In the genomic region with DNA sequence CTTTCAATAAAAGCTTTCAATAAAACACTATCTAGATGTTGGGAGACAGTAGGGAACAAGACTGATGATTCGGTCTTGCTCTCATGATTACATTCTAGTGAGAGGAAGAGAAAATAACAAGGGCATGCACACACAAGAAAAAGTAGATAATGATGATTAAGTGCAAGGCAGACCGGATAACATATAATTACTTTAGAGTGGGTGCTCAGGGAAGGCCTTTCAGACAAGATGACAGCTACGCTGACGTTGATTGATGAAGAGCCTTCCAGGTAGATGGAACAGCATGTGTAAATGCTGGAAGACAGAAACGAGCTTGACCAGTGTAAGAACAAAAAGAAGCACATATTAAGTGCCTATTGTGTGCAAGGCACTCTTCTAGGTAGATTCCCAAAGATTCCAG, we compare ENCODE assay signal across 15 cellular contexts.
"Had no signal": no experiment of that assay in that cellular context is flagged by ENCODE, and none has a peak within 500 bp of the region (broad histone marks: within the 10 kb centered on the region; RNA-seq: fewer than 3 reads in every experiment).

No MANE protein-coding gene starts in this region.

- H3K27ac Mint-ChIP-seq: activated CD4-positive, alpha-beta memory T cell treated with anti-CD3 and anti-CD28 coated beads for 36 hours; activated naive CD8-positive, alpha-beta T cell treated with anti-CD3 and anti-CD28 coated beads, Interleukin-2, amount 10 ng/mL, durations not matched to agents 7 days and 5 days; endodermal cell; naive B cell; stimulated activated naive CD8-positive, alpha-beta T cell treated with anti-CD3 and anti-CD28 coated beads, Interleukin-15, amount 100 ng/mL, for 72 hours had no signal

- H3K4me3 Mint-ChIP-seq: activated CD4-positive, alpha-beta memory T cell treated with anti-CD3 and anti-CD28 coated beads for 36 hours; activated naive CD8-positive, alpha-beta T cell treated with anti-CD3 and anti-CD28 coated beads, Interleukin-2, amount 10 ng/mL, durations not matched to agents 7 days and 5 days; endodermal cell; immature natural killer cell; naive B cell; stimulated activated naive CD8-positive, alpha-beta T cell treated with anti-CD3 and anti-CD28 coated beads, Interleukin-15, amount 100 ng/mL, for 72 hours had no signal

- H3K27ac ChIP-seq: parathyroid adenoma had no signal

- DNase-seq: activated CD4-positive, alpha-beta memory T cell treated with anti-CD3 and anti-CD28 coated beads for 36 hours; activated gamma-delta T cell treated with Interleukin-2 at 50 U/mL for 16 hours; activated naive CD8-positive, alpha-beta T cell treated with anti-CD3 and anti-CD28 coated beads, Interleukin-2, amount 10 ng/mL, durations not matched to agents 7 days and 5 days; activated T-cell treated with anti-CD3 and anti-CD28 coated beads, Interleukin-2, amount 50 U/mL, for 48 hours; anterior cingulate cortex; endodermal cell; immature natural killer cell; left cardiac atrium; naive B cell; stimulated activated CD4-positive, alpha-beta T cell treated with anti-CD3 and anti-CD28 coated beads, Interleukin-15, amount 100 ng/mL, for 24 hours; stimulated activated CD4-positive, alpha-beta T cell treated with anti-CD3 and anti-CD28 coated beads, Interleukin-4, amount 100 ng/mL, for 24 hours; stimulated activated naive CD8-positive, alpha-beta T cell treated with anti-CD3 and anti-CD28 coated beads, Interleukin-15, amount 100 ng/mL, for 72 hours had no signal

- H3K27me3 Mint-ChIP-seq: activated CD4-positive, alpha-beta memory T cell treated with anti-CD3 and anti-CD28 coated beads for 36 hours; activated naive CD8-positive, alpha-beta T cell treated with anti-CD3 and anti-CD28 coated beads, Interleukin-2, amount 10 ng/mL, durations not matched to agents 7 days and 5 days; stimulated activated naive CD8-positive, alpha-beta T cell treated with anti-CD3 and anti-CD28 coated beads, Interleukin-15, amount 100 ng/mL, for 72 hours had no signal

- ATAC-seq: esophagus mucosa; left cardiac atrium; stimulated activated naive CD8-positive, alpha-beta T cell treated with anti-CD3 and anti-CD28 coated beads, Interleukin-15, amount 100 ng/mL, for 72 hours had no signal

- H3K9ac ChIP-seq: parathyroid adenoma had no signal

- H3K9me3 Mint-ChIP-seq: activated CD4-positive, alpha-beta memory T cell treated with anti-CD3 and anti-CD28 coated beads for 36 hours; activated naive CD8-positive, alpha-beta T cell treated with anti-CD3 and anti-CD28 coated beads, Interleukin-2, amount 10 ng/mL, durations not matched to agents 7 days and 5 days; immature natural killer cell; naive B cell; stimulated activated naive CD8-positive, alpha-beta T cell treated with anti-CD3 and anti-CD28 coated beads, Interleukin-15, amount 100 ng/mL, for 72 hours had no signal

- H3K79me2 ChIP-seq: parathyroid adenoma had no signal

- H3K4me3 ChIP-seq: lung had no signal

- H3K36me3 Mint-ChIP-seq: naive B cell had no signal

- H2AFZ ChIP-seq: parathyroid adenoma had no signal
